In genomic region chr9:89523948-89524347, GRCh38 we compare ENCODE assay signal across 11 cellular contexts.
DNase-seq lines count a peak whose midpoint lies in the region; ATAC-seq lines count a peak whose summit lies in the region.
"Had no signal": no experiment of that assay in that cellular context is flagged by ENCODE, and none has a peak within 500 bp of the region (broad histone marks: within the 10 kb centered on the region; RNA-seq: fewer than 3 reads in every experiment).

No MANE protein-coding gene starts in this region.

- DNase-seq in activated gamma-delta T cell treated with Interleukin-2 at 50 U/mL for 16 hours (peak; percentile 46), activated gamma-delta T cell (lab: John Stamatoyannopoulos, UW) (no peak), caudate nucleus (lab: John Stamatoyannopoulos, UW) (no peak), AML-193 (lab: John Stamatoyannopoulos, UW) (no peak), NCI-H446 treated with DMSO at 0.1 percent for 48 hours (lab: John Stamatoyannopoulos, UW) (no peak)
- DNase-seq in activated CD4-positive, alpha-beta T cell treated with anti-CD3 and anti-CD28 coated beads, Interleukin-2, amount 50 U/mL, for 1 hour = peak; percentile 59
- DNase-seq in effector memory CD8-positive, alpha-beta T cell = peak; percentile 25 to 46 (median 40)
- DNase-seq: ACHN; effector CD8-positive, alpha-beta T cell; NCI-H1694 had no signal

- peaks cover 82 to 86% of the 10 kb centered on the region in 2 donors for H3K4me1 Mint-ChIP-seq in effector memory CD8-positive, alpha-beta T cell (ENCODE audit: low read depth in 2 of 2)

- peak overlapping the region; percentile 62 to 71 for H3K4me3 Mint-ChIP-seq in effector memory CD8-positive, alpha-beta T cell

- H3K27me3 Mint-ChIP-seq in effector memory CD8-positive, alpha-beta T cell = no peaks in the 10 kb centered on the region

- H3K36me3 Mint-ChIP-seq in effector memory CD8-positive, alpha-beta T cell (ENCODE audit: insufficient read depth) = peaks cover 7% of the 10 kb centered on the region

- no peak overlapping the region for H3K27ac ChIP-seq in caudate nucleus (ENCODE audit: low read depth, low read length)

- H3K27ac Mint-ChIP-seq in effector memory CD8-positive, alpha-beta T cell = peak overlapping the region; percentile 42 to 97

- ATAC-seq in effector memory CD8-positive, alpha-beta T cell (replicated peaks) = peak; percentile 50
- ATAC-seq in HG03432 (IDR thresholded peaks at IDR 0.05; ENCODE audit: unreplicated experiment) = no peak

- H3K9me3 Mint-ChIP-seq in effector memory CD8-positive, alpha-beta T cell = no peaks in the 10 kb centered on the region

Comparison
In these comparisons a context has a peak if more than half of its experiments do, and no peak if none do; other contexts are left out.
1. DNase-seq: peak in activated gamma-delta T cell treated with Interleukin-2 at 50 U/mL for 16 hours (single experiment), activated CD4-positive, alpha-beta T cell treated with anti-CD3 and anti-CD28 coated beads, Interleukin-2, amount 50 U/mL, for 1 hour (single experiment) and effector memory CD8-positive, alpha-beta T cell (3 of 3); none in activated gamma-delta T cell (single experiment), caudate nucleus (0 of 61), AML-193 (0 of 2) and NCI-H446 treated with DMSO at 0.1 percent for 48 hours (single experiment).